In genomic region chr6:152223622-152224021, GRCh38 we compare ENCODE assay signal across 19 cellular contexts.
A peak's percentile ranks its signal among the peaks of the same experiment; 100 is the strongest.
DNase-seq lines count a peak whose midpoint lies in the region; ATAC-seq, FAIRE-seq and TF ChIP-seq lines count a peak whose summit lies in the region.
"Had no signal": no experiment of that assay in that cellular context is flagged by ENCODE, and none has a peak within 500 bp of the region (broad histone marks: within the 10 kb centered on the region; RNA-seq: fewer than 3 reads in every experiment).

No MANE protein-coding gene starts in this region.

- TF ChIP-seq RAD21 in HepG2 (CRISPR knock-in tag; IDR thresholded peaks at IDR 0.05): no peak

- no peak overlapping the region for H2AFZ ChIP-seq in HepG2 (ENCODE audit: low read length)

- FAIRE-seq in HepG2 (lab: Jason Lieb, UNC): no peak
- FAIRE-seq: A204.1, GM12892 had no signal

- H3K9me3 ChIP-seq in HepG2 (ENCODE audit: low read length) (peaks cover 16% of the 10 kb centered on the region), right lobe of liver (peaks cover 0 to 8% (median 0%) of the 10 kb centered on the region in 4 donors), endodermal cell (ENCODE audit: control insufficient read depth, low read length) (peaks cover 24% of the 10 kb centered on the region)

- in situ Hi-C loops in HepG2 (cut with HindIII; ENCODE audit: extremely low pct_ligation_motif_present, low pct_unique_long_range_greater_than_20kb): no loop called here

- no peaks in the 10 kb centered on the region for H3K4me1 Mint-ChIP-seq in endodermal cell
- H3K4me1 Mint-ChIP-seq in stimulated activated naive B cell treated with anti-CD40 and anti-IgM and Interleukin-4, amounts not matched to agents 10 μg/mL and 1 μg/mL and 100 μg/mL, for 72 hours: no peaks in the 10 kb centered on the region
- peaks cover 7% of the 10 kb centered on the region for H3K4me1 Mint-ChIP-seq in activated T-cell treated with anti-CD3 and anti-CD28 coated beads, Interleukin-2, amount 50 U/mL, for 72 hours (ENCODE audit: low read depth)

- H3K36me3 ChIP-seq in HepG2 (replicated peaks in 1 of 2; ENCODE audit: control insufficient read depth in 1 of 2, insufficient read depth in 2 of 2, low read length in 2 of 2) (no peaks in the 10 kb centered on the region), right lobe of liver (peaks cover 7 to 52% (median 38%) of the 10 kb centered on the region in 4 donors), endodermal cell (ENCODE audit: control insufficient read depth, insufficient read depth, low read length) (peaks cover 41% of the 10 kb centered on the region)

- TF ChIP-seq CTCF in HepG2 (CRISPR knock-in tag; IDR thresholded peaks at IDR 0.05) (no peak), right lobe of liver (IDR thresholded peaks at IDR 0.05) (no peak), endodermal cell (conservative IDR thresholded peaks at IDR 0.05) (no peak)

- H3K4me3 ChIP-seq in HepG2 (replicated peaks in 1 of 3; ENCODE audit: insufficient read depth in 1 of 3, low read depth in 2 of 3, low read length in 3 of 3) (no peak overlapping the region), right lobe of liver (no peak overlapping the region), endodermal cell (ENCODE audit: low read length) (no peak overlapping the region)
- H3K4me3 ChIP-seq: BLaER1 treated with 17β-estradiol and CSF1 and Interleukin-3, amounts not matched to agents 10 nM and 100 nM had no signal

- H3K9ac ChIP-seq in HepG2 (ENCODE audit: insufficient read depth, low read depth, low read length) (no peak overlapping the region), endodermal cell (ENCODE audit: extremely low read depth, low read length, poor library complexity, severe bottlenecking) (no peak overlapping the region)
- H3K9ac ChIP-seq: BLaER1 treated with 17β-estradiol and CSF1 and Interleukin-3, amounts not matched to agents 10 nM and 100 nM; KMS-11 had no signal

- H3K9me3 Mint-ChIP-seq in endodermal cell: peaks cover 13% of the 10 kb centered on the region
- peaks cover 10% of the 10 kb centered on the region in 2 donors for H3K9me3 Mint-ChIP-seq in stimulated activated naive B cell treated with anti-CD40 and anti-IgM and Interleukin-4, amounts not matched to agents 10 μg/mL and 1 μg/mL and 100 μg/mL, for 72 hours
- H3K9me3 Mint-ChIP-seq in activated T-cell treated with anti-CD3 and anti-CD28 coated beads, Interleukin-2, amount 50 U/mL, for 72 hours: peaks cover 4 to 12% of the 10 kb centered on the region in 2 donors

- 94% methylated on average over 3 of the region's 3 CpGs for WGBS in HepG2 (ENCODE audit: low lambda C conversion rate)
- WGBS in right lobe of liver (ENCODE audit: insufficient coverage, low coverage, low lambda C conversion rate, missing lambda C conversion rate): 79% methylated on average over 2 of the region's 3 CpGs
- WGBS in endodermal cell (ENCODE audit: insufficient coverage in 1 of 2, insufficient read length in 1 of 2), 2 experiments: 89 to 96% methylated on average over 3 of the region's 3 CpGs

- H3K4me1 ChIP-seq in HepG2 (ENCODE audit: insufficient read depth, low read length) (no peaks in the 10 kb centered on the region), right lobe of liver (no peaks in the 10 kb centered on the region), endodermal cell (ENCODE audit: control insufficient read depth, insufficient read depth, low read length) (no peaks in the 10 kb centered on the region)
- H3K4me1 ChIP-seq: BLaER1 treated with 17β-estradiol and CSF1 and Interleukin-3, amounts not matched to agents 10 nM and 100 nM had no signal

- H3K4me2 ChIP-seq in HepG2 (ENCODE audit: low read depth, low read length): no peak overlapping the region
- H3K4me2 ChIP-seq: BLaER1 treated with 17β-estradiol and CSF1 and Interleukin-3, amounts not matched to agents 10 nM and 100 nM; KMS-11 had no signal

- POLR2A ChIA-PET in HepG2 (lab: Yijun Ruan, JAX): no interaction called here

- H3K27ac ChIP-seq in HepG2 (ENCODE audit: extremely low read length, insufficient read depth, low read length): no peak overlapping the region
- H3K27ac ChIP-seq in right lobe of liver: no peak overlapping the region
- H3K27ac ChIP-seq in endodermal cell (ENCODE audit: low read depth, low read length): no peak overlapping the region
- H3K27ac ChIP-seq: BLaER1 treated with 17β-estradiol and CSF1 and Interleukin-3, amounts not matched to agents 10 nM and 100 nM; KMS-11 had no signal

- H3K79me2 ChIP-seq in HepG2 (ENCODE audit: insufficient read depth, low read length): no peaks in the 10 kb centered on the region

- H3K27ac Mint-ChIP-seq in endodermal cell: no peak overlapping the region
- peak overlapping the region; percentile 59 for H3K27ac Mint-ChIP-seq in stimulated activated naive B cell treated with anti-CD40 and anti-IgM and Interleukin-4, amounts not matched to agents 10 μg/mL and 1 μg/mL and 100 μg/mL, for 72 hours
- H3K27ac Mint-ChIP-seq in activated T-cell treated with anti-CD3 and anti-CD28 coated beads, Interleukin-2, amount 50 U/mL, for 72 hours: no peak overlapping the region

- DNase-seq in HepG2 (ENCODE audit: low spot score) (peak; percentile 5), right lobe of liver (no peak), NCI-H510A (lab: John Stamatoyannopoulos, UW) (peak; percentile 19), endodermal cell (peak; percentile 60), GM19240 (ENCODE audit: insufficient read length, low spot score) (no peak), kidney tubule cell (ENCODE audit: low spot score) (no peak)
- no peak for DNase-seq in stimulated activated naive B cell treated with anti-CD40 and anti-IgM and Interleukin-4, amounts not matched to agents 10 μg/mL and 1 μg/mL and 100 μg/mL, for 72 hours
- DNase-seq in activated T-cell treated with anti-CD3 and anti-CD28 coated beads, Interleukin-2, amount 50 U/mL, for 72 hours: no peak
- DNase-seq: DMS 273 treated with DMSO at 0.1 percent for 48 hours, GOT3, NCI-H1694, NCI-H2107, NCI-H345, NCI-H82 had no signal

- H3K27me3 ChIP-seq in HepG2 (ENCODE audit: control insufficient read depth in 1 of 2, insufficient read depth in 2 of 2, low read length in 2 of 2): no peaks in the 10 kb centered on the region
- H3K27me3 ChIP-seq in right lobe of liver: no peaks in the 10 kb centered on the region
- H3K27me3 ChIP-seq in endodermal cell (ENCODE audit: control insufficient read depth, insufficient read depth, low read length, poor library complexity, severe bottlenecking): no peaks in the 10 kb centered on the region
- H3K27me3 ChIP-seq: BLaER1 treated with 17β-estradiol and CSF1 and Interleukin-3, amounts not matched to agents 10 nM and 100 nM had no signal

- intact Hi-C loops in HepG2 (cut with micrococcal nuclease; ENCODE audit: unreplicated experiment): no loop called here
- intact Hi-C loops in right lobe of liver (cut with DNase I): no loop called here

- no peak overlapping the region for H3K4me3 Mint-ChIP-seq in endodermal cell
- H3K4me3 Mint-ChIP-seq in stimulated activated naive B cell treated with anti-CD40 and anti-IgM and Interleukin-4, amounts not matched to agents 10 μg/mL and 1 μg/mL and 100 μg/mL, for 72 hours: no peak overlapping the region
- no peak overlapping the region for H3K4me3 Mint-ChIP-seq in activated T-cell treated with anti-CD3 and anti-CD28 coated beads, Interleukin-2, amount 50 U/mL, for 72 hours

- no peaks in the 10 kb centered on the region for H4K20me1 ChIP-seq in HepG2 (ENCODE audit: insufficient read depth, low read length)
- H4K20me1 ChIP-seq: BLaER1 treated with 17β-estradiol and CSF1 and Interleukin-3, amounts not matched to agents 10 nM and 100 nM had no signal

- ATAC-seq in HepG2 (no peak), right lobe of liver (no peak)
- no peak for ATAC-seq in stimulated activated naive B cell treated with anti-CD40 and anti-IgM and Interleukin-4, amounts not matched to agents 10 μg/mL and 1 μg/mL and 100 μg/mL, for 72 hours (replicated peaks)
- no peak for ATAC-seq in activated T-cell treated with anti-CD3 and anti-CD28 coated beads, Interleukin-2, amount 50 U/mL, for 72 hours (replicated peaks in 1 of 2)
- ATAC-seq: Panc1 had no signal

- peaks cover 26% of the 10 kb centered on the region for H3K36me3 Mint-ChIP-seq in endodermal cell (ENCODE audit: low read depth)
- peaks cover 21 to 57% of the 10 kb centered on the region in 2 donors for H3K36me3 Mint-ChIP-seq in stimulated activated naive B cell treated with anti-CD40 and anti-IgM and Interleukin-4, amounts not matched to agents 10 μg/mL and 1 μg/mL and 100 μg/mL, for 72 hours
- peaks cover 14 to 31% of the 10 kb centered on the region in 2 donors for H3K36me3 Mint-ChIP-seq in activated T-cell treated with anti-CD3 and anti-CD28 coated beads, Interleukin-2, amount 50 U/mL, for 72 hours (ENCODE audit: insufficient read depth in 2 of 2)

- no peaks in the 10 kb centered on the region for H3K27me3 Mint-ChIP-seq in endodermal cell (ENCODE audit: insufficient read depth)
- H3K27me3 Mint-ChIP-seq in stimulated activated naive B cell treated with anti-CD40 and anti-IgM and Interleukin-4, amounts not matched to agents 10 μg/mL and 1 μg/mL and 100 μg/mL, for 72 hours: no peaks in the 10 kb centered on the region
- H3K27me3 Mint-ChIP-seq in activated T-cell treated with anti-CD3 and anti-CD28 coated beads, Interleukin-2, amount 50 U/mL, for 72 hours (ENCODE audit: low read depth): no peaks in the 10 kb centered on the region

- CTCF ChIA-PET in HepG2 (lab: Yijun Ruan, JAX; ENCODE audit: low intra/inter-chr PET ratio, low total read pairs): no interaction called here

- TF ChIP-seq POLR2A in HepG2 (IDR thresholded peaks at IDR 0.05; ENCODE audit: insufficient read depth in 1 of 2, low read depth in 2 of 2, low read length in 2 of 2): no peak
- TF ChIP-seq POLR2A in right lobe of liver (IDR thresholded peaks at IDR 0.05): no peak

- TF ChIP-seq EP300 in HepG2 (IDR thresholded peaks at IDR 0.05; ENCODE audit: low read depth in 2 of 2, low read length in 2 of 2): no peak
- TF ChIP-seq EP300 in HepG2 (CRISPR knock-in tag; IDR thresholded peaks at IDR 0.05; ENCODE audit: borderline replicate concordance): no peak

- BruUV-seq in HepG2 (replicated peaks; lab: Mats Ljungman, UMichigan): no TSS peak

TF ChIP-seq in HepG2, 621 proteins besides CTCF, POLR2A, EP300 and RAD21 (continues in another document):
- TF ChIP-seq THAP11 (CRISPR knock-in tag; IDR thresholded peaks at IDR 0.05): no peak
- no peak for TF ChIP-seq ISL2 (CRISPR knock-in tag; IDR thresholded peaks at IDR 0.05)
- TF ChIP-seq PCBP2 (optimal IDR thresholded peaks at IDR 0.05; ENCODE audit: low read depth, low read length, poor library complexity, severe bottlenecking): no peak
- TF ChIP-seq ZNF614 (CRISPR knock-in tag; IDR thresholded peaks at IDR 0.05; ENCODE audit: borderline replicate concordance): no peak
- no peak for TF ChIP-seq RBAK (CRISPR knock-in tag; IDR thresholded peaks at IDR 0.05)

Comparison
In these comparisons a context has a peak if more than half of its experiments do, and no peak if none do; other contexts are left out.
1. DNase-seq: peak in HepG2 (single experiment), NCI-H510A (single experiment) and endodermal cell (single experiment); none in right lobe of liver (0 of 3), stimulated activated naive B cell treated with anti-CD40 and anti-IgM and Interleukin-4, amounts not matched to agents 10 μg/mL and 1 μg/mL and 100 μg/mL, for 72 hours (single experiment), GM19240 (single experiment), kidney tubule cell (single experiment) and activated T-cell treated with anti-CD3 and anti-CD28 coated beads, Interleukin-2, amount 50 U/mL, for 72 hours (0 of 2).